Comparison of ENCODE assay signal across 30 cellular contexts in the genomic region with DNA sequence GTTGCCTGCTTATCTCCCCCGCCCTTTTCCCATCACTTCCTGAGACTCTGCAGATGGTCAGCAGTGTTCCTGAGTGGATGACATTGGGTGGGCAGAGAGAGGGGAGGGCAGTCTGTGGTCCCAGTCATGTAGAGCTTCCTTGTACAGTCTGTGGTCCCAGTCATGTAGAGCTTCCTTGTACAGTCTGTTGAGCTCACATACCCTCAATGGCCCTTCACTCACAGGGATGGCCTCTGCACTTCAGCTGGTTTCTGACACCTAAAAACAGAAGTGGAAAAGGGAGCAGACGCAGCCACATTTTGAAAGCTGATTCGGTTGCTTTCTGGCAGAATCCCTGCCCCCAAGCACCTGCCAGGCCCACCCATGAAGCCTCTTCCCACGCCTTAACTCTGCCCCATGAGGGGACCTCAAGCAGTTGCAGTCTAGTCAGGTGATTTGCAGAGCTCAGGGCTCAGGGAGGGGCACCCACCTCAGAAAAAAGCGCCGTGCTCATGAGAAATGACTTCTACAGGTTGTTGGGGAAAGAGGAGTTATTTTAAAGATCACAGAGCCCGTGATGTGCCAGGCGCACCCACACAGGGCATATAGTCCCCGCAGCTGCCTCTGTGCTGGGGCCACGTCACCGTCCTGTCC. TPM values are rescaled to one million over a fixed set of nuclear protein-coding genes. Genes with fewer than 3 reads are reported as not detected.
DNase-seq lines count a peak whose midpoint lies in the region; ATAC-seq, FAIRE-seq and TF ChIP-seq lines count a peak whose summit lies in the region.
"Had no signal": no experiment of that assay in that cellular context is flagged by ENCODE, and none has a peak within 500 bp of the region (broad histone marks: within the 10 kb centered on the region; RNA-seq: fewer than 3 reads in every experiment).

No MANE protein-coding gene starts in this region.

- no peak overlapping the region for H3K27ac ChIP-seq in GM12878 (ENCODE audit: control insufficient read depth, insufficient read depth)
- H3K27ac ChIP-seq: foreskin keratinocyte, hepatocyte, prostate gland, thoracic aorta had no signal

- H3K4me3 ChIP-seq in GM12878 = no peak overlapping the region
- H3K4me3 ChIP-seq: hepatocyte, prostate gland, thoracic aorta had no signal

- no peak for TF ChIP-seq RAD21 in GM12878 (IDR thresholded peaks at IDR 0.05; ENCODE audit: insufficient read depth, low read depth, low read length)

- H3K9me3 ChIP-seq in GM12878 (replicated peaks; ENCODE audit: control insufficient read depth, insufficient read depth, low read length) = peaks cover 3% of the 10 kb centered on the region; the same call in 1 of the 3 replicates
- H3K9me3 ChIP-seq: prostate gland had no signal

- peaks cover 9% of the 10 kb centered on the region for H3K9me3 Mint-ChIP-seq in stimulated activated memory B cell treated with anti-CD40 and anti-IgM and Interleukin-4, amounts not matched to agents 10 μg/mL and 1 μg/mL and 100 μg/mL, for 72 hours
- H3K9me3 Mint-ChIP-seq in stimulated activated effector memory CD8-positive, alpha-beta T cell treated with anti-CD3 and anti-CD28 coated beads, Interleukin-12 subunit alpha, Interleukin-12 subunit beta, amount 100 ng/mL, for 72 hours = peaks cover 8% of the 10 kb centered on the region

- SMC1A ChIA-PET in GM12878 (lab: Charles Lee; ENCODE audit: uncharacterized antibody, unreplicated experiment) = interaction anchor here (0.5 to 0.8 kb wide), 2 partner anchors 19 to 28 kb away, joined by 3 read pairs; no protein-coding TSS in a partner anchor

- ATAC-seq in GM12878 (no peak; the same call in 2 of the 3 replicates), GM21619 (IDR thresholded peaks at IDR 0.05; ENCODE audit: unreplicated experiment) (no peak)
- ATAC-seq in stimulated activated memory B cell treated with anti-CD40 and anti-IgM and Interleukin-4, amounts not matched to agents 10 μg/mL and 1 μg/mL and 100 μg/mL, for 72 hours = peak; percentile 69
- no peak for ATAC-seq in stimulated activated effector memory CD8-positive, alpha-beta T cell treated with anti-CD3 and anti-CD28 coated beads, Interleukin-12 subunit alpha, Interleukin-12 subunit beta, amount 100 ng/mL, for 72 hours
- ATAC-seq: foreskin keratinocyte, HCT116, left ventricle myocardium superior had no signal

- no peaks in the 10 kb centered on the region for H3K79me2 ChIP-seq in GM12878 (ENCODE audit: control insufficient read depth, insufficient read depth, low read length)
- H3K79me2 ChIP-seq: hepatocyte had no signal

- H3K4me1 ChIP-seq in GM12878 (ENCODE audit: control insufficient read depth, insufficient read depth, low read length) = no peaks in the 10 kb centered on the region
- H3K4me1 ChIP-seq: foreskin keratinocyte, prostate gland had no signal

- POLR2A ChIA-PET in GM12878 (lab: Charles Lee) = no interaction called here

- in situ Hi-C loops in GM12878 (cut with MboI) = no loop called here

- H3K27me3 ChIP-seq in GM12878 (replicated peaks in 1 of 2; ENCODE audit: control insufficient read depth in 2 of 2, insufficient read depth in 2 of 2, low read length in 1 of 2) = no peaks in the 10 kb centered on the region; a peak in 1 of 4 replicates

- no peaks in the 10 kb centered on the region for H3K36me3 ChIP-seq in GM12878 (ENCODE audit: control insufficient read depth in 2 of 2, insufficient read depth in 2 of 2, low read length in 1 of 2)
- H3K36me3 ChIP-seq: prostate gland, thoracic aorta had no signal

- H3K4me1 Mint-ChIP-seq in stimulated activated memory B cell treated with anti-CD40 and anti-IgM and Interleukin-4, amounts not matched to agents 10 μg/mL and 1 μg/mL and 100 μg/mL, for 72 hours = peaks cover 14% of the 10 kb centered on the region
- peaks cover 12% of the 10 kb centered on the region for H3K4me1 Mint-ChIP-seq in stimulated activated effector memory CD8-positive, alpha-beta T cell treated with anti-CD3 and anti-CD28 coated beads, Interleukin-12 subunit alpha, Interleukin-12 subunit beta, amount 100 ng/mL, for 72 hours

- H3K4me3 Mint-ChIP-seq in stimulated activated memory B cell treated with anti-CD40 and anti-IgM and Interleukin-4, amounts not matched to agents 10 μg/mL and 1 μg/mL and 100 μg/mL, for 72 hours = no peak overlapping the region
- H3K4me3 Mint-ChIP-seq in stimulated activated effector memory CD8-positive, alpha-beta T cell treated with anti-CD3 and anti-CD28 coated beads, Interleukin-12 subunit alpha, Interleukin-12 subunit beta, amount 100 ng/mL, for 72 hours = no peak overlapping the region
- H3K4me3 Mint-ChIP-seq: nephron had no signal

- no peak overlapping the region for H2AFZ ChIP-seq in GM12878 (ENCODE audit: control insufficient read depth, low read depth, low read length)
- H2AFZ ChIP-seq: hepatocyte had no signal

- TF ChIP-seq EP300 in GM12878 (IDR thresholded peaks at IDR 0.05; ENCODE audit: borderline replicate concordance in 1 of 2, control insufficient read depth in 1 of 2, low read depth in 2 of 2, low read length in 2 of 2) = no peak

- H3K27me3 Mint-ChIP-seq in stimulated activated memory B cell treated with anti-CD40 and anti-IgM and Interleukin-4, amounts not matched to agents 10 μg/mL and 1 μg/mL and 100 μg/mL, for 72 hours = peaks cover 77% of the 10 kb centered on the region

- RAD21 ChIA-PET in GM12878 (lab: Charles Lee; ENCODE audit: unreplicated experiment) = no interaction called here

- DNase-seq in activated effector memory CD4-positive, alpha-beta T cell treated with anti-CD3 and anti-CD28 coated beads, Interleukin-2, amount 50 U/mL, for 16 hours = peak; percentile 42
- no peak for DNase-seq in activated effector memory CD4-positive, alpha-beta T cell treated with Interleukin-2 at 50 U/mL for 16 hours
- DNase-seq in MV-4-11 (lab: John Stamatoyannopoulos, UW) = peak; percentile 54
- no peak for DNase-seq in GM12878 (ENCODE audit: low read depth, low spot score)
- no peak for DNase-seq in stimulated activated effector memory CD8-positive, alpha-beta T cell treated with anti-CD3 and anti-CD28 coated beads, Interleukin-12 subunit alpha, Interleukin-12 subunit beta, amount 100 ng/mL, for 72 hours (ENCODE audit: low spot score in 2 of 2)
- no peak for DNase-seq in NCI-H1930 (lab: John Stamatoyannopoulos, UW)
- DNase-seq: activated CD4-positive, CD25-positive, alpha-beta regulatory T cell treated with anti-CD3 and anti-CD28 coated beads, Interleukin-2, amount 50 U/mL, for 72 hours; effector CD4-positive, alpha-beta T cell; erythroblast; foreskin keratinocyte; GDM1; left ventricle myocardium superior; NCI-H1092; NCI-H2081 treated with DMSO at 0.1 percent for 48 hours; NCI-H510A treated with DMSO at 0.1 percent for 48 hours; T1000 had no signal

- 3% methylated on average over 11 of the region's 11 CpGs for WGBS in GM12878 (ENCODE audit: insufficient coverage, insufficient replicate concordance, low lambda C conversion rate, missing lambda C conversion rate)

- no peaks in the 10 kb centered on the region for H4K20me1 ChIP-seq in GM12878 (ENCODE audit: control insufficient read depth, insufficient read depth)

- no peak overlapping the region for H3K4me2 ChIP-seq in GM12878 (ENCODE audit: control insufficient read depth, insufficient read depth)
- H3K4me2 ChIP-seq: hepatocyte had no signal

- no TSS peak for BruUV-seq in GM12878 (replicated peaks; lab: Mats Ljungman, UMichigan)

- H3K27ac Mint-ChIP-seq in stimulated activated memory B cell treated with anti-CD40 and anti-IgM and Interleukin-4, amounts not matched to agents 10 μg/mL and 1 μg/mL and 100 μg/mL, for 72 hours = no peak overlapping the region
- H3K27ac Mint-ChIP-seq in stimulated activated effector memory CD8-positive, alpha-beta T cell treated with anti-CD3 and anti-CD28 coated beads, Interleukin-12 subunit alpha, Interleukin-12 subunit beta, amount 100 ng/mL, for 72 hours = no peak overlapping the region
- H3K27ac Mint-ChIP-seq: activated naive CD4-positive, alpha-beta T cell treated with anti-CD3 and anti-CD28 coated beads, Interleukin-2, amount 50 U/mL, for 72 hours; CD14-positive monocyte; nephron had no signal

- H3K36me3 Mint-ChIP-seq in stimulated activated memory B cell treated with anti-CD40 and anti-IgM and Interleukin-4, amounts not matched to agents 10 μg/mL and 1 μg/mL and 100 μg/mL, for 72 hours = no peaks in the 10 kb centered on the region
- no peaks in the 10 kb centered on the region for H3K36me3 Mint-ChIP-seq in stimulated activated effector memory CD8-positive, alpha-beta T cell treated with anti-CD3 and anti-CD28 coated beads, Interleukin-12 subunit alpha, Interleukin-12 subunit beta, amount 100 ng/mL, for 72 hours

- CTCF ChIA-PET in GM12878 (lab: Yijun Ruan, JAX) = interaction anchor here (0.5 to 1.7 kb wide), 2 partner anchors 177 to 335 kb away, joined by 3 to 5 read pairs; no protein-coding TSS in a partner anchor

- FAIRE-seq in GM12878 (lab: Jason Lieb, UNC) = peak; percentile 47
- FAIRE-seq: astrocyte had no signal

- no peak for TF ChIP-seq POLR2A in GM12878 (IDR thresholded peaks at IDR 0.05; ENCODE audit: low read depth, low read length)

- no peak for TF ChIP-seq CTCF in GM12878 (IDR thresholded peaks at IDR 0.05 in 2 of 3, conservative IDR thresholded peaks at IDR 0.05 in 1 of 3; ENCODE audit: control insufficient read depth in 2 of 3, extremely low read depth in 1 of 3, insufficient read depth in 1 of 3, low read depth in 3 of 3, low read length in 3 of 3)

- intact Hi-C loops in GM12878 (cut with micrococcal nuclease; ENCODE audit: unreplicated experiment) = no loop called here

- no peak overlapping the region for H3K9ac ChIP-seq in GM12878 (ENCODE audit: control insufficient read depth, insufficient read depth, low read length)

RNA-seq across cellular contexts. Expression of a gene that starts 3.6 kb away (rescaled TPM):
- not detected in 2 replicates for total RNA-seq in GM12878 (2013; cell fraction: nucleolus; rRNA removed)
- not detected in 2 replicates for total RNA-seq in GM12878 (2014; rRNA removed)
- total RNA-seq in GM12878 (2014; rRNA removed; fragmentation: Illumina TruSeq; extraction: Trizol) = not detected in 2 replicates
- not detected in 2 replicates for total RNA-seq in GM12878 (2021)
- polyA plus RNA-seq in GM12878 (2011; ENCODE audit: low read depth) = not detected
- not detected in 2 replicates for polyA plus RNA-seq in GM12878 (2011; rRNA removed)
- not detected in 2 replicates for polyA plus RNA-seq in GM12878 (2011; cell fraction: cytosol; rRNA removed)
- polyA plus RNA-seq in GM12878 (2011; cell fraction: nucleus; rRNA removed) = not detected in 2 replicates
- not detected in 2 replicates for polyA plus RNA-seq in GM12878 (2012)
- not detected in 2 replicates for polyA plus RNA-seq in GM12878 (2014; fragmentation: Illumina TruSeq; extraction: Trizol)
- polyA plus RNA-seq in GM12878 (2014; fragmentation: Nextera tagmentation; extraction: Ambion mirVana) = not detected
- not detected in 2 replicates for polyA plus RNA-seq in GM12878 (2014; rRNA removed)
- not detected for polyA plus RNA-seq in GM12878 (2016; fragmentation: Nextera tagmentation; extraction: Ambion mirVana)
- polyA minus RNA-seq in GM12878 (2011; rRNA and poly(A)+ RNA removed) = not detected in 2 replicates
- not detected in 2 replicates for polyA minus RNA-seq in GM12878 (2011; cell fraction: cytosol; rRNA and poly(A)+ RNA removed)
- not detected in 2 replicates for polyA minus RNA-seq in GM12878 (2011; cell fraction: nucleus; rRNA and poly(A)+ RNA removed)
- total RNA-seq: activated CD8-positive, alpha-beta memory T cell treated with anti-CD3 and anti-CD28 coated beads for 36 hours; activated naive CD4-positive, alpha-beta T cell treated with anti-CD3 and anti-CD28 coated beads, Interleukin-2, amount 50 U/mL, for 72 hours; foreskin keratinocyte; hepatocyte; left ventricle myocardium superior; RPMI7951; skeletal muscle tissue; thoracic aorta had no signal
- polyA plus RNA-seq: AG04450, CD14-positive monocyte, foreskin keratinocyte, hepatocyte had no signal

RNA-seq across cellular contexts. Expression of a gene that starts 45.7 kb away (rescaled TPM):
- total RNA-seq in GM12878 (2013; cell fraction: nucleolus; rRNA removed) = not detected in 2 replicates
- total RNA-seq in GM12878 (2014; rRNA removed) = 4.5 and 6.4 TPM in 2 replicates
- 4.8 and 6.1 TPM in 2 replicates for total RNA-seq in GM12878 (2014; rRNA removed; fragmentation: Illumina TruSeq; extraction: Trizol)
- 3.5 and 5.6 TPM in 2 replicates for total RNA-seq in GM12878 (2021)
- 3.9 TPM for polyA plus RNA-seq in GM12878 (2011; ENCODE audit: low read depth)
- polyA plus RNA-seq in GM12878 (2011; rRNA removed) = 1.8 and 3.6 TPM in 2 replicates
- 3.9 TPM in 2 replicates for polyA plus RNA-seq in GM12878 (2011; cell fraction: cytosol; rRNA removed)
- 1.6 and 2.3 TPM in 2 replicates for polyA plus RNA-seq in GM12878 (2011; cell fraction: nucleus; rRNA removed)
- polyA plus RNA-seq in GM12878 (2012) = 9.1 and 13.2 TPM in 2 replicates
- polyA plus RNA-seq in GM12878 (2014; fragmentation: Illumina TruSeq; extraction: Trizol) = 1.9 and 4.3 TPM in 2 replicates
- 1 to 10 TPM; 2.6 to 4.1 TPM for polyA plus RNA-seq in GM12878 (2014; fragmentation: Nextera tagmentation; extraction: Ambion mirVana)
- polyA plus RNA-seq in GM12878 (2014; rRNA removed) = 3.5 and 4.5 TPM in 2 replicates
- 1 to 10 TPM; 3.1 to 6.4 TPM for polyA plus RNA-seq in GM12878 (2016; fragmentation: Nextera tagmentation; extraction: Ambion mirVana)
- 4.1 and 4.5 TPM in 2 replicates for polyA minus RNA-seq in GM12878 (2011; rRNA and poly(A)+ RNA removed)
- polyA minus RNA-seq in GM12878 (2011; cell fraction: cytosol; rRNA and poly(A)+ RNA removed) = 3.5 and 4.1 TPM in 2 replicates
- polyA minus RNA-seq in GM12878 (2011; cell fraction: nucleus; rRNA and poly(A)+ RNA removed) = 0.24 and 2.0 TPM in 2 replicates
- total RNA-seq: RPMI7951 had no signal

Comparison
In these comparisons a context has a peak if more than half of its experiments do, and no peak if none do; other contexts are left out.
1. DNase-seq: peak in activated effector memory CD4-positive, alpha-beta T cell treated with anti-CD3 and anti-CD28 coated beads, Interleukin-2, amount 50 U/mL, for 16 hours (single experiment) and MV-4-11 (single experiment); none in activated effector memory CD4-positive, alpha-beta T cell treated with Interleukin-2 at 50 U/mL for 16 hours (single experiment), GM12878 (single experiment), stimulated activated effector memory CD8-positive, alpha-beta T cell treated with anti-CD3 and anti-CD28 coated beads, Interleukin-12 subunit alpha, Interleukin-12 subunit beta, amount 100 ng/mL, for 72 hours (0 of 2) and NCI-H1930 (0 of 2).